In the genomic region with DNA sequence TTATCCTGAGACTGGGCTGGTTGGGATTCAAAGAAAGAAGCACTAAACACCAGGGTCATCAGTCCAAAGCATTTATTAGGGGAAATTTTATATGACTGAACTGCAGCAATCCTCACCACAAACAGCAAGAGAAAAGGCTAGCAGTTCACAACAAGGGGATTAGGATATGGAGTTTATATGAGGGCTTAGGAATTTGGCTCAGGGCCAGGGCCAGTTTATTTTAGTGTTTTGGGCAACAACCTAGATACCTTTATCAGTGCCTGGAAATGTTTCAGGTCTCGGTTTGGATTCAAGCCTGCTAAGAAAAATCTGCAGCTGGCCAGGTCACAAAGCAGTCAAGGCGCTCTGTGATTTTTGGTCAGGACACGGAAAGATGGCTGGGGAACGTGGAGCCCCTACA, we compare ENCODE assay signal across 22 cellular contexts. TPM values are rescaled to one million over a fixed set of nuclear protein-coding genes. Genes with fewer than 3 reads are reported as not detected.
DNase-seq lines count a peak whose midpoint lies in the region; ATAC-seq, FAIRE-seq and TF ChIP-seq lines count a peak whose summit lies in the region.
"Had no signal": no experiment of that assay in that cellular context is flagged by ENCODE, and none has a peak within 500 bp of the region (broad histone marks: within the 10 kb centered on the region; RNA-seq: fewer than 3 reads in every experiment).

No MANE protein-coding gene starts in this region.

- H3K4me2 ChIP-seq in osteoblast (ENCODE audit: insufficient read depth, low read length), result no peak overlapping the region
- H3K4me2 ChIP-seq: smooth muscle cell had no signal

- H3K4me3 ChIP-seq in endodermal cell (ENCODE audit: low read length) (no peak overlapping the region), osteoblast (ENCODE audit: insufficient read depth, low read length) (no peak overlapping the region)
- H3K4me3 ChIP-seq: esophagus squamous epithelium, lower lobe of right lung, smooth muscle cell had no signal

- DNase-seq in GM12892 (ENCODE audit: insufficient read length) (no peak), M059J (ENCODE audit: low read depth) (peak; percentile 69), endodermal cell (no peak), mesothelial cell of epicardium (ENCODE audit: low spot score in 2 of 2, unreplicated experiment in 2 of 2) (peak; percentile 29 to 55), T-helper 9 cell (no peak), osteoblast (ENCODE audit: insufficient read length, low spot score, missing footprints) (no peak)
- no peak for DNase-seq in effector memory CD8-positive, alpha-beta T cell
- DNase-seq in activated CD4-positive, alpha-beta T cell treated with anti-CD3 and anti-CD28 coated beads for 4 hours, result no peak
- DNase-seq: activated CD4-positive, alpha-beta T cell treated with anti-CD3 and anti-CD28 coated beads, Interleukin-2, amount 50 U/mL, for 48 hours; amniotic stem cell; cerebellar nuclear complex; COR-L47; effector CD4-positive, alpha-beta T cell; esophagus squamous epithelium; lower lobe of right lung; NCI-H146; NCI-H446; stimulated activated CD4-positive, alpha-beta T cell treated with anti-CD3 and anti-CD28 coated beads, Interleukin-4, amount 100 ng/mL, for 1 hour; stimulated activated naive CD8-positive, alpha-beta T cell treated with anti-CD3 and anti-CD28 coated beads, Interleukin-15, amount 100 ng/mL, for 72 hours had no signal

- H3K79me2 ChIP-seq in osteoblast (ENCODE audit: insufficient read depth, low read length), result peaks cover 7% of the 10 kb centered on the region

- H3K4me1 ChIP-seq in endodermal cell (ENCODE audit: control insufficient read depth, insufficient read depth, low read length), result no peaks in the 10 kb centered on the region
- peaks cover 9% of the 10 kb centered on the region for H3K4me1 ChIP-seq in osteoblast (ENCODE audit: insufficient read depth, low read length)

- H3K4me3 Mint-ChIP-seq in endodermal cell (no peak overlapping the region), mesothelial cell of epicardium (peak overlapping the region; percentile 20)
- H3K4me3 Mint-ChIP-seq in effector memory CD8-positive, alpha-beta T cell, result no peak overlapping the region
- H3K4me3 Mint-ChIP-seq: stimulated activated naive CD8-positive, alpha-beta T cell treated with anti-CD3 and anti-CD28 coated beads, Interleukin-15, amount 100 ng/mL, for 72 hours; type B pancreatic cell had no signal

- no peak overlapping the region for H3K27ac ChIP-seq in endodermal cell (ENCODE audit: low read depth, low read length)
- H3K27ac ChIP-seq in osteoblast (ENCODE audit: low read depth, low read length), result no peak overlapping the region
- H3K27ac ChIP-seq: esophagus squamous epithelium, lower lobe of right lung had no signal

- H3K27me3 ChIP-seq in endodermal cell (ENCODE audit: control insufficient read depth, insufficient read depth, low read length, poor library complexity, severe bottlenecking), result no peaks in the 10 kb centered on the region
- peaks cover 10% of the 10 kb centered on the region for H3K27me3 ChIP-seq in osteoblast (ENCODE audit: insufficient read depth, low read length)

- no peak for TF ChIP-seq POLR2A in GM12892 (IDR thresholded peaks at IDR 0.05; ENCODE audit: low read depth, low read length)

- TF ChIP-seq CTCF in endodermal cell (conservative IDR thresholded peaks at IDR 0.05), result no peak
- no peak for TF ChIP-seq CTCF in mesothelial cell of epicardium (IDR thresholded peaks at IDR 0.05; ENCODE audit: unreplicated experiment)
- no peak for TF ChIP-seq CTCF in osteoblast (IDR thresholded peaks at IDR 0.05; ENCODE audit: extremely low read depth, low read depth, low read length)

- 85 to 93% methylated on average over 4 of the region's 4 CpGs for WGBS in endodermal cell (ENCODE audit: insufficient coverage in 1 of 2, insufficient read length in 1 of 2), 2 experiments

- H3K4me1 Mint-ChIP-seq in endodermal cell (peaks cover 8% of the 10 kb centered on the region), mesothelial cell of epicardium (peaks cover 25% of the 10 kb centered on the region)
- H3K4me1 Mint-ChIP-seq in effector memory CD8-positive, alpha-beta T cell (ENCODE audit: low read depth in 2 of 2), result peaks cover 2 to 6% of the 10 kb centered on the region in 2 donors
- H3K4me1 Mint-ChIP-seq: stimulated activated naive CD8-positive, alpha-beta T cell treated with anti-CD3 and anti-CD28 coated beads, Interleukin-15, amount 100 ng/mL, for 72 hours had no signal

- H3K9ac ChIP-seq in endodermal cell (ENCODE audit: extremely low read depth, low read length, poor library complexity, severe bottlenecking), result no peak overlapping the region

- H2AFZ ChIP-seq in osteoblast (ENCODE audit: low read length), result no peak overlapping the region

- ATAC-seq in effector memory CD8-positive, alpha-beta T cell (replicated peaks), result no peak
- ATAC-seq: lower lobe of right lung; stimulated activated naive CD8-positive, alpha-beta T cell treated with anti-CD3 and anti-CD28 coated beads, Interleukin-15, amount 100 ng/mL, for 72 hours had no signal

- H3K9me3 Mint-ChIP-seq in endodermal cell (no peaks in the 10 kb centered on the region), mesothelial cell of epicardium (no peaks in the 10 kb centered on the region)
- no peaks in the 10 kb centered on the region for H3K9me3 Mint-ChIP-seq in effector memory CD8-positive, alpha-beta T cell
- H3K9me3 Mint-ChIP-seq: stimulated activated naive CD8-positive, alpha-beta T cell treated with anti-CD3 and anti-CD28 coated beads, Interleukin-15, amount 100 ng/mL, for 72 hours; type B pancreatic cell had no signal

- peaks cover 2% of the 10 kb centered on the region for H3K27me3 Mint-ChIP-seq in endodermal cell (ENCODE audit: insufficient read depth)
- H3K27me3 Mint-ChIP-seq in mesothelial cell of epicardium (ENCODE audit: low read depth), result peaks cover 21% of the 10 kb centered on the region
- H3K27me3 Mint-ChIP-seq in effector memory CD8-positive, alpha-beta T cell, result peaks cover 21 to 33% of the 10 kb centered on the region in 2 donors

- H3K36me3 ChIP-seq in endodermal cell (ENCODE audit: control insufficient read depth, insufficient read depth, low read length) (peaks cover 10% of the 10 kb centered on the region), osteoblast (ENCODE audit: insufficient read depth, low read length) (no peaks in the 10 kb centered on the region)
- H3K36me3 ChIP-seq: esophagus squamous epithelium, lower lobe of right lung had no signal

- FAIRE-seq in GM12892 (lab: Jason Lieb, UNC), result peak; percentile 48
- FAIRE-seq: GM18507 had no signal

- no peaks in the 10 kb centered on the region for H4K20me1 ChIP-seq in osteoblast (ENCODE audit: insufficient read depth, low read length)

- peak overlapping the region; percentile 23 for H3K27ac Mint-ChIP-seq in endodermal cell
- peak overlapping the region; percentile 83 for H3K27ac Mint-ChIP-seq in mesothelial cell of epicardium
- no peak overlapping the region for H3K27ac Mint-ChIP-seq in effector memory CD8-positive, alpha-beta T cell
- H3K27ac Mint-ChIP-seq: stimulated activated naive CD8-positive, alpha-beta T cell treated with anti-CD3 and anti-CD28 coated beads, Interleukin-15, amount 100 ng/mL, for 72 hours; type B pancreatic cell had no signal

- H3K9me3 ChIP-seq in endodermal cell (ENCODE audit: control insufficient read depth, low read length) (no peaks in the 10 kb centered on the region), osteoblast (ENCODE audit: low read depth, low read length) (no peaks in the 10 kb centered on the region)
- H3K9me3 ChIP-seq: esophagus squamous epithelium, lower lobe of right lung had no signal

- H3K36me3 Mint-ChIP-seq in endodermal cell (ENCODE audit: low read depth) (no peaks in the 10 kb centered on the region), mesothelial cell of epicardium (peaks cover 4% of the 10 kb centered on the region)
- H3K36me3 Mint-ChIP-seq in effector memory CD8-positive, alpha-beta T cell (ENCODE audit: insufficient read depth), result peaks cover 6% of the 10 kb centered on the region
- H3K36me3 Mint-ChIP-seq: type B pancreatic cell had no signal

RNA-seq across cellular contexts. Expression of a gene that starts 4.5 kb away (rescaled TPM):
- 76.5 TPM for polyA plus RNA-seq in GM12892 (2012; ENCODE audit: missing spikeins)
- total RNA-seq in M059J (2014; rRNA removed; shearing (Covaris generic)), result 42.1 and 60.3 TPM in 2 replicates
- total RNA-seq in endodermal cell (10 to 100 TPM; 26.3 to 26.7 TPM), mesothelial cell of epicardium (21.0 to 21.4 TPM (median 21.2 TPM) in 3 replicates), osteoblast (34.4 and 41.0 TPM in 2 replicates)
- 35.4 TPM for polyA plus RNA-seq in endodermal cell (2013, experiment 1 of 2)
- polyA plus RNA-seq in endodermal cell (2013, experiment 2 of 2), result 31.8 TPM

RNA-seq across cellular contexts. Expression of a gene that starts 14.9 kb away (rescaled TPM):
- 54.2 TPM for polyA plus RNA-seq in GM12892 (2012; ENCODE audit: missing spikeins)
- 103 and 117 TPM in 2 replicates for total RNA-seq in M059J (2014; rRNA removed; shearing (Covaris generic))
- total RNA-seq in endodermal cell (10 to 100 TPM; 56.4 to 57.3 TPM), mesothelial cell of epicardium (28.6 to 31.0 TPM (median 29.5 TPM) in 3 replicates), osteoblast (64.4 and 81.6 TPM in 2 replicates)
- 63.5 TPM for polyA plus RNA-seq in endodermal cell (2013, experiment 1 of 2)
- 61.2 TPM for polyA plus RNA-seq in endodermal cell (2013, experiment 2 of 2)

RNA-seq across cellular contexts. Expression of a gene that starts 16.1 kb away (rescaled TPM):
- 1.2 TPM for polyA plus RNA-seq in GM12892 (2012; ENCODE audit: missing spikeins)
- total RNA-seq in M059J (2014; rRNA removed; shearing (Covaris generic)), result 0.37 TPM in 1 of 2 replicates, not detected in the other
- total RNA-seq in endodermal cell (10 to 100 TPM in 1 of 2 donors, 1 to 10 TPM in 1; 9.6 to 10.6 TPM), mesothelial cell of epicardium (6.7 to 7.5 TPM (median 7.4 TPM) in 3 replicates), osteoblast (3.3 and 3.8 TPM in 2 replicates)
- 2.6 TPM for polyA plus RNA-seq in endodermal cell (2013, experiment 1 of 2)
- 2.7 TPM for polyA plus RNA-seq in endodermal cell (2013, experiment 2 of 2)

RNA-seq across cellular contexts. Expression of a gene that starts 21.7 kb away (rescaled TPM):
- 31.5 TPM for polyA plus RNA-seq in GM12892 (2012; ENCODE audit: missing spikeins)
- total RNA-seq in M059J (2014; rRNA removed; shearing (Covaris generic)), result 18.3 and 25.8 TPM in 2 replicates
- total RNA-seq in endodermal cell, result 10 to 100 TPM; 39.3 to 47.5 TPM
- polyA plus RNA-seq in endodermal cell (2013, experiment 1 of 2), result 52.6 TPM
- 45.1 TPM for polyA plus RNA-seq in endodermal cell (2013, experiment 2 of 2)
- total RNA-seq in mesothelial cell of epicardium, result 77.2 to 77.8 TPM (median 77.2 TPM) in 3 replicates
- 46.3 and 49.2 TPM in 2 replicates for total RNA-seq in osteoblast

RNA-seq across cellular contexts. Expression of a gene that starts 42.7 kb away (rescaled TPM):
- polyA plus RNA-seq in GM12892 (2012; ENCODE audit: missing spikeins), result not detected
- 0.37 and 3.0 TPM in 2 replicates for total RNA-seq in M059J (2014; rRNA removed; shearing (Covaris generic))
- total RNA-seq in endodermal cell (not detected), mesothelial cell of epicardium (1.3 to 2.7 TPM (median 1.5 TPM) in 3 replicates), osteoblast (2.9 and 4.1 TPM in 2 replicates)
- not detected for polyA plus RNA-seq in endodermal cell (2013, experiment 1 of 2)
- 0.21 TPM for polyA plus RNA-seq in endodermal cell (2013, experiment 2 of 2)
- total RNA-seq: smooth muscle cell had no signal
- polyA plus RNA-seq: smooth muscle cell had no signal

Comparison
In these comparisons a context has a peak if more than half of its experiments do, and no peak if none do; other contexts are left out.
1. DNase-seq: peak in M059J (single experiment) and mesothelial cell of epicardium (2 of 2); none in GM12892 (single experiment), endodermal cell (single experiment), T-helper 9 cell (single experiment), effector memory CD8-positive, alpha-beta T cell (0 of 3), activated CD4-positive, alpha-beta T cell treated with anti-CD3 and anti-CD28 coated beads for 4 hours (0 of 2) and osteoblast (single experiment).
2. H3K27ac Mint-ChIP-seq: peak in endodermal cell (single experiment) and mesothelial cell of epicardium (single experiment); none in effector memory CD8-positive, alpha-beta T cell (0 of 2).